10 cellular contexts compared by ENCODE assay signal in the genomic region with DNA sequence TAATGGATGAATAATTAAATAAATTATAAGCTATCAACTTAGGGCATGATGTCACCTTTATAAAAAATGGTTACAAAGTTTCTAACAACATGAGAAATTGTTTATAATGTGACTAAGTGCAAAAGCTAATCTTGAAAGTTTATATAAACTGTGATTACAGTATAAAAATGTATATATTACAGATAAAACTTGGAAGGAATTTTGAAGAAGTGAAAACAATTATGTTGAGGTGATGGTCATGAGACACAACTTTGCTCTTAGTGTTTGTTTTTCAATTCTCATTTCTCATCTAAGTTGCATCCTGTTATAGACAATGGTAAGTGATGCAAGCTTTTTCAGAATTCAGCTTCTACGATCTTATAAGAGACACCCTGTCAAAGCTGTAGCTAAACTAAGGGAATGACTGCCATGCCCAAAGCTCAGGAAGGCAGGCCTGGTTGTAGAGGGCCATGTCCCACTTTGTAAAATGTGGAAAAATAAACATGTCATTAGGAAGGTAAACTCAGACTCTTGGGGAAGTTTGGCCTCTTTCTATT. TPM values are rescaled to one million over a fixed set of nuclear protein-coding genes. Genes with fewer than 3 reads are reported as not detected.
DNase-seq lines count a peak whose midpoint lies in the region; ATAC-seq and TF ChIP-seq lines count a peak whose summit lies in the region.
"Had no signal": no experiment of that assay in that cellular context is flagged by ENCODE, and none has a peak within 500 bp of the region (broad histone marks: within the 10 kb centered on the region; RNA-seq: fewer than 3 reads in every experiment).

No MANE protein-coding gene starts in this region.

- H3K27ac Mint-ChIP-seq in stimulated activated memory B cell treated with anti-CD40 and anti-IgM and Interleukin-4, amounts not matched to agents 10 μg/mL and 1 μg/mL and 100 μg/mL, for 72 hours, result peak overlapping the region; percentile 81
- H3K27ac Mint-ChIP-seq in activated CD4-positive, alpha-beta T cell treated with anti-CD3 and anti-CD28 coated beads, Interleukin-2, amount 10 ng/mL, durations not matched to agents 24 days and 14 days, result no peak overlapping the region

- H2AK5ac ChIP-seq in IMR-90 (ENCODE audit: low read depth, low read length), result no peak overlapping the region; the same call in 1 of the 2 replicates

- CTCF ChIA-PET in IMR-90 (lab: Yijun Ruan, JAX), result interaction anchor here (0.6 to 1.0 kb wide), 2 partner anchors 11 to 51 kb away, joined by 3 to 6 read pairs; no protein-coding TSS in a partner anchor

- H3K4me3 ChIP-seq in IMR-90 (ENCODE audit: insufficient read depth, low read depth, low read length) (no peak overlapping the region), psoas muscle (no peak overlapping the region)

- H3K23ac ChIP-seq in IMR-90 (ENCODE audit: low read depth, low read length), result 0 out of 2 replicates have a peak overlapping the region, but pooled peaks have one; percentile 14

- in situ Hi-C loops in IMR-90 (cut with MboI; ENCODE audit: low sequenced_read_pairs), result no loop called here

- no peaks in the 10 kb centered on the region for H3K27me3 ChIP-seq in IMR-90 (ENCODE audit: control insufficient read depth, insufficient read depth, low read length)
- no peaks in the 10 kb centered on the region for H3K27me3 ChIP-seq in psoas muscle (ENCODE audit: insufficient read depth in 3 of 3, low read length in 2 of 3)

- no peak overlapping the region for H3K9ac ChIP-seq in IMR-90 (ENCODE audit: low read depth, low read length)

- peak overlapping the region; percentile 89; the same call in 1 of the 2 replicates for H4K5ac ChIP-seq in IMR-90 (ENCODE audit: low read depth, low read length)

- no peak overlapping the region for H2AFZ ChIP-seq in IMR-90 (replicated peaks; ENCODE audit: low read length, poor library complexity)

- peak overlapping the region; percentile 80 for H3K18ac ChIP-seq in IMR-90 (ENCODE audit: low read depth, low read length)

- H4K8ac ChIP-seq in IMR-90 (ENCODE audit: low read depth in 2 of 2, low read length in 2 of 2), result peak overlapping the region; percentile 45 to 68; a peak in 3 of 4 replicates

- intact Hi-C loops in IMR-90 (cut with micrococcal nuclease) (no loop called here), psoas muscle (cut with DNase I) (no loop called here)
- intact Hi-C loops in activated CD4-positive, alpha-beta T cell treated with anti-CD3 and anti-CD28 coated beads, Interleukin-2, amount 10 ng/mL, durations not matched to agents 24 days and 14 days (cut with micrococcal nuclease), result no loop called here

- H3K27me3 Mint-ChIP-seq in stimulated activated memory B cell treated with anti-CD40 and anti-IgM and Interleukin-4, amounts not matched to agents 10 μg/mL and 1 μg/mL and 100 μg/mL, for 72 hours, result no peaks in the 10 kb centered on the region
- H3K27me3 Mint-ChIP-seq in activated CD4-positive, alpha-beta T cell treated with anti-CD3 and anti-CD28 coated beads, Interleukin-2, amount 10 ng/mL, durations not matched to agents 24 days and 14 days, result no peaks in the 10 kb centered on the region

- H3K14ac ChIP-seq in IMR-90 (replicated peaks; ENCODE audit: low read depth, low read length), result 0 out of 2 replicates have a peak overlapping the region, but pooled peaks have one; percentile 8

- no peaks in the 10 kb centered on the region for H4K20me1 ChIP-seq in IMR-90 (ENCODE audit: insufficient read depth, low read length)

- H3K4me1 ChIP-seq in IMR-90 (ENCODE audit: control insufficient read depth, insufficient read depth, low read length) (peaks cover 14% of the 10 kb centered on the region; the same call in 1 of the 2 replicates), psoas muscle (no peaks in the 10 kb centered on the region)

- no peaks in the 10 kb centered on the region for H3K79me1 ChIP-seq in IMR-90 (ENCODE audit: low read depth in 1 of 2, low read length in 2 of 2)

- H3K9me1 ChIP-seq in IMR-90 (ENCODE audit: insufficient read depth, low read length), result no peaks in the 10 kb centered on the region

- DNase-seq in IMR-90, result peak; percentile 77
- no peak for DNase-seq in AG20443 (ENCODE audit: low spot score)
- no peak for DNase-seq in psoas muscle
- no peak for DNase-seq in retina
- DNase-seq in activated CD4-positive, alpha-beta T cell treated with anti-CD3 and anti-CD28 coated beads, Interleukin-2, amount 10 ng/mL, durations not matched to agents 24 days and 14 days, result no peak
- DNase-seq: occipital lobe, RPMI8226 had no signal

- H2BK120ac ChIP-seq in IMR-90 (ENCODE audit: low read depth, low read length), result peak overlapping the region; percentile 85

- no TSS peak for BruUV-seq in IMR-90 (replicated peaks; lab: Mats Ljungman, UMichigan)

- no peak overlapping the region for H2BK5ac ChIP-seq in IMR-90 (ENCODE audit: low read depth, low read length, poor library complexity, severe bottlenecking)

- no peak for TF ChIP-seq RAD21 in IMR-90 (IDR thresholded peaks at IDR 0.05; ENCODE audit: low read length)

- H3K4me2 ChIP-seq in IMR-90 (ENCODE audit: low read depth, low read length), result 0 out of 2 replicates have a peak overlapping the region, but pooled peaks have one; percentile 22

- peak overlapping the region; percentile 11; the same call in 1 of the 2 replicates for H2BK20ac ChIP-seq in IMR-90 (ENCODE audit: low read depth, low read length)

- 0% methylated on average over 1 of the region's 1 CpG; no CpG with 5 or more reads in 1 of the 2 experiments for WGBS in IMR-90 (ENCODE audit: extremely low coverage in 2 of 2, insufficient read length in 1 of 2), 2 experiments
- WGBS in psoas muscle, 3 donors, result 45 to 58% (median 56%) methylated on average over 1 of the region's 1 CpG

- no peak for TF ChIP-seq CTCF in IMR-90 (conservative IDR thresholded peaks at IDR 0.05; ENCODE audit: low read depth, low read length)
- no peak for TF ChIP-seq CTCF in psoas muscle (IDR thresholded peaks at IDR 0.05)

- H3K4ac ChIP-seq in IMR-90 (ENCODE audit: low read depth, low read length), result peak overlapping the region; percentile 84; the same call in 1 of the 2 replicates

- H3K9me3 ChIP-seq in IMR-90 (ENCODE audit: control insufficient read depth, insufficient read depth, low read length) (peaks cover 4% of the 10 kb centered on the region; the same call in 1 of the 2 replicates), psoas muscle (no peaks in the 10 kb centered on the region)

- ATAC-seq in GM19324 (IDR thresholded peaks at IDR 0.05; ENCODE audit: low FRiP score, unreplicated experiment) (peak; percentile 63), HG02759 (IDR thresholded peaks at IDR 0.05; ENCODE audit: unreplicated experiment) (peak; percentile 64), IMR-90 (ENCODE audit: low read depth) (peak; percentile 70), psoas muscle (no peak)
- peak; percentile 72 for ATAC-seq in stimulated activated memory B cell treated with anti-CD40 and anti-IgM and Interleukin-4, amounts not matched to agents 10 μg/mL and 1 μg/mL and 100 μg/mL, for 72 hours

- H3K36me3 ChIP-seq in IMR-90 (ENCODE audit: control insufficient read depth, insufficient read depth, low read length) (no peaks in the 10 kb centered on the region), psoas muscle (ENCODE audit: insufficient read depth in 1 of 2, low read depth in 1 of 2) (no peaks in the 10 kb centered on the region)

- peak overlapping the region; percentile 36 for H3K4me3 Mint-ChIP-seq in stimulated activated memory B cell treated with anti-CD40 and anti-IgM and Interleukin-4, amounts not matched to agents 10 μg/mL and 1 μg/mL and 100 μg/mL, for 72 hours
- no peak overlapping the region for H3K4me3 Mint-ChIP-seq in activated CD4-positive, alpha-beta T cell treated with anti-CD3 and anti-CD28 coated beads, Interleukin-2, amount 10 ng/mL, durations not matched to agents 24 days and 14 days

- dilution Hi-C loops in IMR-90 (cut with HindIII; ENCODE audit: low sequenced_read_pairs, unreplicated experiment), result no loop called here

- H2BK15ac ChIP-seq in IMR-90 (ENCODE audit: low read depth, low read length), result peak overlapping the region; percentile 30; the same call in 1 of the 3 replicates

- H3K36me3 Mint-ChIP-seq in stimulated activated memory B cell treated with anti-CD40 and anti-IgM and Interleukin-4, amounts not matched to agents 10 μg/mL and 1 μg/mL and 100 μg/mL, for 72 hours, result peaks cover 23% of the 10 kb centered on the region
- no peaks in the 10 kb centered on the region for H3K36me3 Mint-ChIP-seq in activated CD4-positive, alpha-beta T cell treated with anti-CD3 and anti-CD28 coated beads, Interleukin-2, amount 10 ng/mL, durations not matched to agents 24 days and 14 days (ENCODE audit: low read depth)

- POLR2A ChIA-PET in IMR-90 (lab: Charles Lee; ENCODE audit: unreplicated experiment), result no interaction called here

- no peak overlapping the region for H2AK9ac ChIP-seq in IMR-90 (replicated peaks; ENCODE audit: low read depth, low read length, poor library complexity)

- H3K4me1 Mint-ChIP-seq in stimulated activated memory B cell treated with anti-CD40 and anti-IgM and Interleukin-4, amounts not matched to agents 10 μg/mL and 1 μg/mL and 100 μg/mL, for 72 hours, result peaks cover 36% of the 10 kb centered on the region
- no peaks in the 10 kb centered on the region for H3K4me1 Mint-ChIP-seq in activated CD4-positive, alpha-beta T cell treated with anti-CD3 and anti-CD28 coated beads, Interleukin-2, amount 10 ng/mL, durations not matched to agents 24 days and 14 days

- 0 out of 2 replicates have a peak overlapping the region, but pooled peaks have one; percentile 13 for H3K56ac ChIP-seq in IMR-90 (ENCODE audit: extremely low read depth, insufficient read depth, low read length)

- H3K9me3 Mint-ChIP-seq in stimulated activated memory B cell treated with anti-CD40 and anti-IgM and Interleukin-4, amounts not matched to agents 10 μg/mL and 1 μg/mL and 100 μg/mL, for 72 hours, result peaks cover 8% of the 10 kb centered on the region
- H3K9me3 Mint-ChIP-seq in activated CD4-positive, alpha-beta T cell treated with anti-CD3 and anti-CD28 coated beads, Interleukin-2, amount 10 ng/mL, durations not matched to agents 24 days and 14 days, result no peaks in the 10 kb centered on the region

- peak overlapping the region; percentile 78; the same call in 1 of the 2 replicates for H3K27ac ChIP-seq in IMR-90 (ENCODE audit: insufficient read depth, low read length)
- H3K27ac ChIP-seq in psoas muscle, result no peak overlapping the region

- peak overlapping the region; percentile 83; the same call in 1 of the 2 replicates for H4K91ac ChIP-seq in IMR-90 (ENCODE audit: insufficient read depth, low read depth, low read length)

- no peak for TF ChIP-seq POLR2A in IMR-90 (IDR thresholded peaks at IDR 0.05; ENCODE audit: low read depth, low read length)

TF ChIP-seq in IMR-90, 13 proteins besides CTCF, POLR2A, EP300 and RAD21 (continues in another document):
- TF ChIP-seq MAFK (IDR thresholded peaks at IDR 0.05; ENCODE audit: low read depth, low read length), result no peak

RNA-seq across cellular contexts. Expression of gene MACC1, which starts 23.9 kb away (rescaled TPM):
- total RNA-seq in IMR-90 (2012; rRNA removed) (under 0.01 TPM in 2 replicates), psoas muscle (under 1 TPM in 1 of 4 donors, not detected in 3; 0.04 TPM)
- polyA plus RNA-seq in IMR-90 (2012; rRNA removed) (not detected in 2 replicates), psoas muscle (under 1 TPM in 1 of 3 donors, not detected in 2; under 0.01 TPM)
- not detected in 2 replicates for polyA plus RNA-seq in IMR-90 (2012; cell fraction: cytosol; rRNA removed)
- polyA plus RNA-seq in IMR-90 (2012; cell fraction: nucleus; rRNA removed; ENCODE audit: low replicate concordance), result 0.01 TPM in 1 of 2 replicates, not detected in the other
- not detected in 2 replicates for total RNA-seq in activated CD4-positive, alpha-beta T cell treated with anti-CD3 and anti-CD28 coated beads, Interleukin-2, amount 10 ng/mL, durations not matched to agents 24 days and 14 days

Comparison
In these comparisons a context has a peak if more than half of its experiments do, and no peak if none do; other contexts are left out.
1. ATAC-seq: peak in GM19324 (single experiment), HG02759 (single experiment), IMR-90 (single experiment) and stimulated activated memory B cell treated with anti-CD40 and anti-IgM and Interleukin-4, amounts not matched to agents 10 μg/mL and 1 μg/mL and 100 μg/mL, for 72 hours (single experiment); none in psoas muscle (0 of 4).